In genomic region chr2:84879595-84880394, GRCh38 we compare ENCODE assay signal across 8 cellular contexts. TPM values are rescaled to one million over a fixed set of nuclear protein-coding genes. Genes with fewer than 3 reads are reported as not detected.
A peak's percentile ranks its signal among the peaks of the same experiment; 100 is the strongest.
DNase-seq lines count a peak whose midpoint lies in the region; ATAC-seq and TF ChIP-seq lines count a peak whose summit lies in the region.

No MANE protein-coding gene starts in this region.

- ATAC-seq in heart right ventricle = peak in 2 of 8 donors; percentile 5 to 8
- no peak for ATAC-seq in left cardiac atrium
- peak; percentile 48 for ATAC-seq in HG03025 (IDR thresholded peaks at IDR 0.05; ENCODE audit: low FRiP score, unreplicated experiment)

- no peak overlapping the region for H3K27ac ChIP-seq in heart right ventricle

- no peak for TF ChIP-seq CTCF in heart right ventricle (IDR thresholded peaks at IDR 0.05)

- H3K4me3 ChIP-seq in heart right ventricle (peak overlapping the region in 9 of 10 donors; percentile 44 to 69 (median 56)), iPS-11a (ENCODE audit: low read depth, low read length) (peak overlapping the region; percentile 50)

- H3K27me3 ChIP-seq in heart right ventricle = peaks cover 5 to 55% (median 26%) of the 10 kb centered on the region in 7 donors

- intact Hi-C loops in heart right ventricle (cut with DNase I) = loop anchor here in 8 of 10 donors (5.0 to 10.0 kb wide), 4 partner anchors 48 to 387 kb away; no protein-coding TSS in a partner anchor
- intact Hi-C loops in left cardiac atrium (cut with DNase I) = loop anchor here (5.0 to 10.0 kb wide), 2 partner anchors 382 to 385 kb away; no protein-coding TSS in a partner anchor

- H3K9me3 ChIP-seq in heart right ventricle = no peaks in the 10 kb centered on the region

- DNase-seq in heart right ventricle = no peak
- DNase-seq in left cardiac atrium = no peak
- peak; percentile 21 for DNase-seq in activated CD4-positive, alpha-beta T cell treated with anti-CD3 and anti-CD28 coated beads, Interleukin-2, amount 50 U/mL, for 1 hour
- peak; percentile 53 for DNase-seq in stimulated activated CD8-positive, alpha-beta memory T cell treated with anti-CD3 and anti-CD28 coated beads, Interleukin-4, amount 100 ng/mL, for 48 hours
- DNase-seq in UCSD-AML1 (lab: John Stamatoyannopoulos, UW; ENCODE audit: unreplicated experiment) = no peak
- no peak for DNase-seq in NCI-H1048 (lab: John Stamatoyannopoulos, UW)

- 6 to 7% methylated on average over 44 of the region's 44 CpGs for WGBS in heart right ventricle, 2 donors

- H3K4me1 ChIP-seq in heart right ventricle = peaks cover 8 to 30% (median 20%) of the 10 kb centered on the region in 9 donors

- H3K36me3 ChIP-seq in heart right ventricle = no peaks in the 10 kb centered on the region

RNA-seq across cellular contexts. Expression of gene TRABD2A, which starts 1.1 kb away (rescaled TPM):
- 1 to 10 TPM in 3 of 10 donors, under 1 TPM in 7; 0.34 to 2.0 (median 0.55) TPM for total RNA-seq in heart right ventricle
- polyA plus RNA-seq in heart right ventricle = 1 to 10 TPM in 1 of 2 donors, under 1 TPM in 1; 0.97 to 1.5 TPM
- 1 to 10 TPM in 1 of 2 donors, under 1 TPM in 1; 0.91 to 1.3 TPM for total RNA-seq in left cardiac atrium

RNA-seq across cellular contexts. Expression of gene TMSB10, which starts 25.7 kb away (rescaled TPM):
- total RNA-seq in heart right ventricle = 1,000 to 10,000 TPM in 2 of 10 donors, 100 to 1,000 TPM in 8; 217 to 1,060 (median 297) TPM
- polyA plus RNA-seq in heart right ventricle = 1,000 to 10,000 TPM; 1,049 to 2,308 TPM
- 100 to 1,000 TPM; 751 to 893 TPM for total RNA-seq in left cardiac atrium

Comparison
In these comparisons a context has a peak if more than half of its experiments do, and no peak if none do; other contexts are left out.
1. DNase-seq: peak in activated CD4-positive, alpha-beta T cell treated with anti-CD3 and anti-CD28 coated beads, Interleukin-2, amount 50 U/mL, for 1 hour (single experiment) and stimulated activated CD8-positive, alpha-beta memory T cell treated with anti-CD3 and anti-CD28 coated beads, Interleukin-4, amount 100 ng/mL, for 48 hours (single experiment); none in heart right ventricle (0 of 2), left cardiac atrium (single experiment), UCSD-AML1 (single experiment) and NCI-H1048 (single experiment).